1 cellular context compared by ENCODE assay signal in the genomic region with DNA sequence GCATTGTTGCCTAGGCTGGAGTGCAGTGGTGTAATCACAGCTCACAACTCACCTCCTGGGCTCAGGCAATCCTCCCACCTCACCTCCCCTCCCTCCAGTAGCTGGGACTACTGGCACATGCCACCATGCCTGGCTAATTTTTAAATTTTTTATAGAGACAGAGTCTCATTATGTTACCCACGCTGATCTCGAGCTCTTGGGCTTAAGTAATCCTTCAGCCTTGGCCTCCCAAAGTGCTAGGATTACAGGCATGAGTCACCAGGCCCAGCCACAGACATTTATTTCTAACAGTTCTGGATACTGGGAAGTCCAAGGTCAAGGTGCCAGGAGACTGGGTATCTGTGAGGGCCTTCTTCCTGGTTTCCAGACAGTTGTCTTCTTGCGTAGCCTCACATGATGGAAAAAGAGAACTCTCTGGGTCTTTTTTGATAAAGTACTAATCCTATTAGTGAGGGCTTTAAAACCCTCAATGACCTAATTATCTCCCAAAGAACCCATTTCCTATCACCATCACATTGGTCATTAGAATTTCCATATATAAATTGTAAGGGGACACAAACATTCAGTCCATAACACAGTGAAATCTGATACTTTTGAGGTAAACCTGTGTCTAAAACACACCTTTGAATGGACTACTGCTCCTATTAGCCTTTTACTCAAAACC.
TF ChIP-seq lines count a peak whose summit lies in the region.

No MANE protein-coding gene starts in this region.

TF ChIP-seq in SK-N-SH, 30 proteins besides CTCF, POLR2A, EP300 and RAD21 (continued from another document):
- TF ChIP-seq, protein P1, sequence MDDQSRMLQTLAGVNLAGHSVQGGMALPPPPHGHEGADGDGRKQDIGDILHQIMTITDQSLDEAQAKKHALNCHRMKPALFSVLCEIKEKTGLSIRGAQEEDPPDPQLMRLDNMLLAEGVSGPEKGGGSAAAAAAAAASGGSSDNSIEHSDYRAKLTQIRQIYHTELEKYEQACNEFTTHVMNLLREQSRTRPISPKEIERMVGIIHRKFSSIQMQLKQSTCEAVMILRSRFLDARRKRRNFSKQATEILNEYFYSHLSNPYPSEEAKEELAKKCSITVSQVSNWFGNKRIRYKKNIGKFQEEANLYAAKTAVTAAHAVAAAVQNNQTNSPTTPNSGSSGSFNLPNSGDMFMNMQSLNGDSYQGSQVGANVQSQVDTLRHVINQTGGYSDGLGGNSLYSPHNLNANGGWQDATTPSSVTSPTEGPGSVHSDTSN (IDR thresholded peaks at IDR 0.05) = peak; percentile 39; the same call in 1 of the 2 replicates
